In genomic region chr6:52020961-52021570, GRCh38 we compare ENCODE assay signal across 8 cellular contexts.
A peak's percentile ranks its signal among the peaks of the same experiment; 100 is the strongest.
DNase-seq lines count a peak whose midpoint lies in the region; ATAC-seq and TF ChIP-seq lines count a peak whose summit lies in the region.

No MANE protein-coding gene starts in this region.

- H3K9me3 ChIP-seq in left ventricle myocardium inferior (replicated peaks): no peaks in the 10 kb centered on the region

- no peaks in the 10 kb centered on the region for H3K36me3 Mint-ChIP-seq in nephron (ENCODE audit: low read depth)

- DNase-seq in left ventricle myocardium inferior (no peak), Right ventricle myocardium inferior (ENCODE audit: missing footprints) (no peak), NCI-H2171 (lab: John Stamatoyannopoulos, UW) (peak; percentile 1), cerebellar cortex (ENCODE audit: low spot score) (peak; percentile 33), occipital lobe (lab: John Stamatoyannopoulos, UW) (no peak)

- H3K4me3 ChIP-seq in left ventricle myocardium inferior: no peak overlapping the region

- TF ChIP-seq CTCF in left ventricle myocardium inferior (IDR thresholded peaks at IDR 0.05; ENCODE audit: borderline replicate concordance) (peak; percentile 81), nephron (IDR thresholded peaks at IDR 0.05; ENCODE audit: unreplicated experiment in 3 of 3) (peak; percentile 67 to 95 (median 68))

- peaks cover 50% of the 10 kb centered on the region for H3K27me3 ChIP-seq in left ventricle myocardium inferior (ENCODE audit: low read depth)

- no peaks in the 10 kb centered on the region for H3K9me3 Mint-ChIP-seq in nephron

- no peaks in the 10 kb centered on the region for H3K36me3 ChIP-seq in left ventricle myocardium inferior

- H3K27me3 Mint-ChIP-seq in nephron (ENCODE audit: low read depth): peaks cover 9% of the 10 kb centered on the region

- no peak overlapping the region for H3K27ac Mint-ChIP-seq in nephron

- no peaks in the 10 kb centered on the region for H3K4me1 ChIP-seq in left ventricle myocardium inferior

- peaks cover 4% of the 10 kb centered on the region for H3K4me1 Mint-ChIP-seq in nephron

- no peak overlapping the region for H3K4me3 Mint-ChIP-seq in nephron

- intact Hi-C loops in left ventricle myocardium inferior (cut with micrococcal nuclease): loop anchor here (10.0 kb wide), 1 partner anchor 166 kb away; no protein-coding TSS in a partner anchor
- intact Hi-C loops in Right ventricle myocardium inferior (cut with DNase I): loop anchor here (5.0 kb wide), 1 partner anchor 1204 kb away; the partner anchor contains the start of gene TFAP2B

- H3K27ac ChIP-seq in left ventricle myocardium inferior (replicated peaks): no peak overlapping the region

- ATAC-seq in Right ventricle myocardium inferior (no peak), HG02623 (IDR thresholded peaks at IDR 0.05; ENCODE audit: unreplicated experiment) (no peak), HG03139 (IDR thresholded peaks at IDR 0.05; ENCODE audit: unreplicated experiment) (no peak)

Comparison
In these comparisons a context has a peak if more than half of its experiments do, and no peak if none do; other contexts are left out.
1. DNase-seq: peak in NCI-H2171 (single experiment) and cerebellar cortex (single experiment); none in left ventricle myocardium inferior (single experiment), Right ventricle myocardium inferior (single experiment) and occipital lobe (single experiment).